ENCODE assay signal across 8 cellular contexts in the genomic region with DNA sequence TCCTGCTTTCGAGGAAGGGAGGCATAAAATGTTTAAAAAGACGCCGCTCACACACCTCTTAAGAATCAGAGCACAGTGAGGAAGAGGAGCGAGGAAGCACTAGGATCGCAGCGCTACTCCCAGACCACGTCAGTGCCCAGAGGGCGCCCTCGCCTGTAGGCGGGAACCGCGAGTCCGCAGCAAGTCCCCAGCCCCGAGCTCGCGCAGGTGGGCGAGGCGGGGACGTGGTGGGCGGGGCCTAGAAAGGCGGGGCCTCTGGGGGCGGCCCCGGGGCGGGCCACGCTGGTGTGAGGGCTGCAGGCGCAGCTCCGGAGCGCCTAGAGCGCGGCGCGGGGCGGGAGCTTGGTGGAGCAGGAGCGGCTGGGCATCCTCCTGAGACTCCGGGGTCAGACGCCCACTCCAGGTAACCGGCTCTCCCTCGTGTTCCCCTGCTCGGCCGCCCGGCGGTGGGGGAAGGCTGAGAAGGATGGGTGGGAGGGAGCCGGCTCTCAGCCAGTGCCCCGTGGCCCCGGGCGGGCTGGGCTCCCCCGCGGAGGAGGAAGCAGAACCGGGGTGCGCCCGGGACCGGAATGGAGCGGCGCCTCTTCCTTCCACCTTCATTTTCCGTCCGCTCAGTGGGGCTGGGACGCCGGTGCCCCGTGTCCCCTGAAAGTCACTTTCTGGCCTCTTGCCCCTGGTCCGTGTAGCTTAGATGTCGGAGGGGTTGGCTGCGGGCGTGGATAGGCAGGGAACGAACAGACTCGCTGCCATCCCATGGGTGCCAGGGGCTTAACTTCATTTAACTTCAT. TPM values are rescaled to one million over a fixed set of nuclear protein-coding genes. Genes with fewer than 3 reads are reported as not detected.
DNase-seq lines count a peak whose midpoint lies in the region; ATAC-seq and TF ChIP-seq lines count a peak whose summit lies in the region.

GCNT1 (plus strand) TSS at position 280 of the 788 bp plus-strand sequence. CDS start 43,200 bp downstream, outside the sequence.

- H3K4me1 ChIP-seq in aorta (ENCODE audit: control insufficient read depth in 1 of 2, insufficient read depth in 2 of 2, low read length in 2 of 2) = no peaks in the 10 kb centered on the region

- 0 to 2% methylated on average over 53 to 65 of the region's 65 CpGs for WGBS in aorta, 2 donors

- peak within 1 kb of the TSS; percentile 12 to 62 for H3K4me3 ChIP-seq in aorta (ENCODE audit: low read length in 2 of 2)

- DNase-seq in GM13976 (ENCODE audit: low spot score) (peak; percentile 97), NCI-H1417 (lab: John Stamatoyannopoulos, UW) (peak; percentile 72 to 97 (median 97)), T-helper 1 cell (peak; percentile 78 to 89 (median 83)), amniotic stem cell (lab: John Stamatoyannopoulos, UW) (peak; percentile 66), left ventricle myocardium superior (peak; percentile 87), pulmonary artery endothelial cell (ENCODE audit: low read depth, low spot score) (peak; percentile 40), aorta (peak; percentile 90 to 94)

- peak; percentile 69 for TF ChIP-seq CTCF in GM13976 (IDR thresholded peaks at IDR 0.05; ENCODE audit: borderline replicate concordance, control extremely low read depth, extremely low read depth, insufficient read depth, missing control alignments)

- H3K27me3 ChIP-seq in aorta (ENCODE audit: control insufficient read depth in 1 of 2, insufficient read depth in 2 of 2, low read length in 1 of 2) = no peaks in the 10 kb centered on the region

- in situ Hi-C loops in GM13976 (cut with MboI; ENCODE audit: low sequenced_read_pairs, unreplicated experiment) = no loop called here

- H3K9me3 ChIP-seq in aorta (ENCODE audit: control insufficient read depth, low read length) = no peaks in the 10 kb centered on the region

- intact Hi-C loops in left ventricle myocardium superior (cut with micrococcal nuclease) = no loop called here
- intact Hi-C loops in aorta (cut with DNase I) = no loop called here

- H3K36me3 ChIP-seq in aorta (ENCODE audit: control insufficient read depth in 1 of 2, insufficient read depth in 2 of 2, low read length in 1 of 2) = no peaks in the 10 kb centered on the region

- peak; percentile 90 for ATAC-seq in HG02798 (IDR thresholded peaks at IDR 0.05; ENCODE audit: poor library complexity, unreplicated experiment)
- peak; percentile 97 for ATAC-seq in left ventricle myocardium superior
- peak; percentile 92 for ATAC-seq in aorta (ENCODE audit: low FRiP score)

- H3K27ac ChIP-seq in aorta (ENCODE audit: low read depth in 1 of 2, low read length in 2 of 2) = no peak within 1 kb of the TSS

RNA-seq across cellular contexts. Expression of gene GCNT1, which starts in this region (rescaled TPM):
- total RNA-seq in left ventricle myocardium superior (3.5 TPM), pulmonary artery endothelial cell (20.6 and 22.0 TPM in 2 replicates), aorta (10 to 100 TPM in 1 of 2 donors, 1 to 10 TPM in 1; 8.6 to 14.4 TPM)
- 1 to 10 TPM in 1 of 2 donors, under 1 TPM in 1; 0.79 to 2.6 TPM for polyA plus RNA-seq in aorta

Comparison
In these comparisons a context has a peak if more than half of its experiments do, and no peak if none do; other contexts are left out.
1. DNase-seq: peak in every context shown above with its lines; median percentile 97 in GM13976; 97 in NCI-H1417; 92 in aorta; 87 in left ventricle myocardium superior; 83 in T-helper 1 cell; 66 in amniotic stem cell; 40 in pulmonary artery endothelial cell.